ENCODE assay signal across 9 cellular contexts in the genomic region with DNA sequence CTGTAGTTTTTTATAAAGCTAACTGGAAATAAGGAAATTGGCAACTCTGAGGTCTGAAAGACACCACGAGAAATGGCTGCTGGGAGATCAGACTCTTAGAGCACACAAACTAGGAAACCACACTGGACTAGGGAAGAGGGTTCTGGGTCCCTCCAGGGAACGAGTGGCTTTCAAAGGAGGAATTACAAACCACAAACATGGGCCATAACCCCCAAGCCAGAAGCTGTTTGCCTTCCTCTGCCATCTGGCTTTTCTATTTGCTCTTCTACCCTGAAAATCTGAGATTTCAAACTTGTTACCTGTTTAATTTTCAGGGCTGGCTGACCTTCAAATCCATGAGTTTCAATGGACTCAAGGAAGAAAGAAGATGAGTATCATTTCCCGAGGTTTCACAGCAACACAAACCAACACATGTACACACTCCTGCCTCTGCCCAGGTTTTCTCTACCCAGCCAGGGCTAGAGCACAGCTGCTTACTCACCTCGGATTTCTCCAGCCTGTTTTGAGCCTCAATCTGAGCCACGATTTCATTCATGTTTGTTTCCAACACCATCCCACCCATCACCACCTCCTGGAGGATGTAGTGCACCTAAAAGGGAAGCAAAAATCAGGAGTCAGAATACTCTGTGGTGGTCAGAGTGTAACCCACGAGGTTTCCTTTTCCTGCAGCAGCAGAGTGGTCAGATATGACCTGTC. TPM values are rescaled to one million over a fixed set of nuclear protein-coding genes. Genes with fewer than 3 reads are reported as not detected.
DNase-seq lines count a peak whose midpoint lies in the region; ATAC-seq and TF ChIP-seq lines count a peak whose summit lies in the region.
"Had no signal": no experiment of that assay in that cellular context is flagged by ENCODE, and none has a peak within 500 bp of the region (broad histone marks: within the 10 kb centered on the region; RNA-seq: fewer than 3 reads in every experiment).

No MANE protein-coding gene starts in this region.

- no peaks in the 10 kb centered on the region for H3K27me3 Mint-ChIP-seq in chondrocyte (ENCODE audit: low read depth)
- no peaks in the 10 kb centered on the region for H3K27me3 Mint-ChIP-seq in mesothelial cell of epicardium (ENCODE audit: low read depth)
- H3K27me3 Mint-ChIP-seq: CD4-positive, CD25-positive, alpha-beta regulatory T cell had no signal

- H3K4me1 Mint-ChIP-seq in chondrocyte (ENCODE audit: low read depth): peaks cover 56% of the 10 kb centered on the region
- peaks cover 19% of the 10 kb centered on the region for H3K4me1 Mint-ChIP-seq in mesothelial cell of epicardium

- no peak for TF ChIP-seq CTCF in chondrocyte (IDR thresholded peaks at IDR 0.05)
- TF ChIP-seq CTCF in mesothelial cell of epicardium (IDR thresholded peaks at IDR 0.05; ENCODE audit: unreplicated experiment): no peak

- H3K4me3 Mint-ChIP-seq in chondrocyte (ENCODE audit: unreplicated experiment): peak overlapping the region; percentile 54
- H3K4me3 Mint-ChIP-seq in mesothelial cell of epicardium: no peak overlapping the region
- H3K4me3 Mint-ChIP-seq: CD4-positive, CD25-positive, alpha-beta regulatory T cell had no signal

- no peak for TF ChIP-seq POLR2A in erythroblast (IDR thresholded peaks at IDR 0.05; ENCODE audit: low read length)

- peak; percentile 32 for ATAC-seq in Right ventricle myocardium superior (ENCODE audit: poor library complexity)
- no peak for ATAC-seq in HG03135 (IDR thresholded peaks at IDR 0.05; ENCODE audit: unreplicated experiment)

- H3K36me3 Mint-ChIP-seq in chondrocyte (ENCODE audit: low read depth) (peaks cover 30% of the 10 kb centered on the region), mesothelial cell of epicardium (peaks cover 45% of the 10 kb centered on the region)

- no peak for DNase-seq in Right ventricle myocardium superior
- DNase-seq in cardiac septum (ENCODE audit: low spot score): no peak
- no peak for DNase-seq in chondrocyte (ENCODE audit: low spot score)
- DNase-seq in mesothelial cell of epicardium (ENCODE audit: low spot score in 2 of 2, unreplicated experiment in 2 of 2): no peak
- no peak for DNase-seq in erythroblast (lab: John Stamatoyannopoulos, UW)
- DNase-seq in COLO829 (ENCODE audit: low spot score): no peak
- no peak for DNase-seq in activated T-cell treated with anti-CD3 and anti-CD28 coated beads, Interleukin-2, amount 50 U/mL, for 1 hour
- DNase-seq: CD4-positive, CD25-positive, alpha-beta regulatory T cell had no signal

- intact Hi-C loops in Right ventricle myocardium superior (cut with DNase I): no loop called here
- intact Hi-C loops in cardiac septum (cut with DNase I): loop anchor here (10.0 kb wide), 1 partner anchor 72 kb away; no protein-coding TSS in a partner anchor

- H3K27ac Mint-ChIP-seq in chondrocyte (ENCODE audit: unreplicated experiment): peak overlapping the region; percentile 97
- H3K27ac Mint-ChIP-seq in mesothelial cell of epicardium: peak overlapping the region; percentile 84

- no peaks in the 10 kb centered on the region for H3K9me3 Mint-ChIP-seq in chondrocyte (ENCODE audit: low read depth)
- no peaks in the 10 kb centered on the region for H3K9me3 Mint-ChIP-seq in mesothelial cell of epicardium
- H3K9me3 Mint-ChIP-seq: CD4-positive, CD25-positive, alpha-beta regulatory T cell had no signal

RNA-seq across cellular contexts. Expression of a gene that starts 22.6 kb away (rescaled TPM):
- total RNA-seq in Right ventricle myocardium superior: 6.6 TPM
- total RNA-seq in cardiac septum: 4.3 TPM
- 46.5 to 64.9 TPM (median 48.1 TPM) in 3 replicates for total RNA-seq in chondrocyte
- total RNA-seq in mesothelial cell of epicardium: 12.5 to 16.3 TPM (median 15.8 TPM) in 3 replicates

RNA-seq across cellular contexts. Expression of a gene that starts 56.5 kb away (rescaled TPM):
- total RNA-seq in Right ventricle myocardium superior: 47.5 TPM
- 33.6 TPM for total RNA-seq in cardiac septum
- 19.6 to 26.2 TPM (median 24.4 TPM) in 3 replicates for total RNA-seq in chondrocyte
- 25.3 to 28.3 TPM (median 26.5 TPM) in 3 replicates for total RNA-seq in mesothelial cell of epicardium
